In genomic region chr2:119638246-119638645, GRCh38 we compare ENCODE assay signal across 22 cellular contexts.
"Had no signal": no experiment of that assay in that cellular context is flagged by ENCODE, and none has a peak within 500 bp of the region (broad histone marks: within the 10 kb centered on the region; RNA-seq: fewer than 3 reads in every experiment).

No MANE protein-coding gene starts in this region.

- H3K27me3 ChIP-seq: pancreas, tibial nerve, uterus had no signal

- H3K4me3 ChIP-seq: esophagus squamous epithelium, left ventricle myocardium inferior, lower lobe of right lung, pancreas, spleen, stomach, suprapubic skin, tibial nerve, uterus had no signal

- H3K4me1 ChIP-seq: esophagus squamous epithelium, left ventricle myocardium inferior, pancreas, suprapubic skin, uterus had no signal

- H3K9me3 ChIP-seq: esophagus squamous epithelium, left ventricle myocardium inferior, lower lobe of right lung, pancreas, stomach, suprapubic skin, tibial nerve, uterus had no signal

- H3K27ac ChIP-seq: esophagus squamous epithelium, left ventricle myocardium inferior, lower lobe of right lung, pancreas, spleen, suprapubic skin, tibial nerve, uterus had no signal

- ATAC-seq: natural killer cell; sciatic nerve; stimulated activated naive B cell treated with anti-CD40 and anti-IgM and Interleukin-4, amounts not matched to agents 10 μg/mL and 1 μg/mL and 100 μg/mL, for 72 hours had no signal

- DNase-seq: cerebellar nuclear complex; esophagus squamous epithelium; foreskin fibroblast; immature natural killer cell; left cardiac atrium; left ventricle myocardium inferior; lower lobe of right lung; natural killer cell; occipital lobe; pancreas; spleen; stimulated activated CD4-positive, alpha-beta T cell treated with anti-CD3 and anti-CD28 coated beads, Interleukin-15, amount 100 ng/mL, for 24 hours; stimulated activated CD4-positive, alpha-beta T cell treated with anti-CD3 and anti-CD28 coated beads, Interleukin-1b, Interleukin-23, amount 100 ng/mL, for 48 hours; stimulated activated CD4-positive, alpha-beta T cell treated with anti-CD3 and anti-CD28 coated beads, Interleukin-4, amount 100 ng/mL, for 24 hours; stimulated activated naive B cell treated with anti-CD40 and anti-IgM and Interleukin-4, amounts not matched to agents 10 μg/mL and 1 μg/mL and 100 μg/mL, for 72 hours; stomach; uterus had no signal

- H3K36me3 ChIP-seq: esophagus squamous epithelium, left ventricle myocardium inferior, lower lobe of right lung, spleen, stomach, suprapubic skin, tibial nerve, uterus had no signal

- FAIRE-seq: colon, keratinocyte, pancreas had no signal
